ENCODE assay signal across 11 cellular contexts in the genomic region with DNA sequence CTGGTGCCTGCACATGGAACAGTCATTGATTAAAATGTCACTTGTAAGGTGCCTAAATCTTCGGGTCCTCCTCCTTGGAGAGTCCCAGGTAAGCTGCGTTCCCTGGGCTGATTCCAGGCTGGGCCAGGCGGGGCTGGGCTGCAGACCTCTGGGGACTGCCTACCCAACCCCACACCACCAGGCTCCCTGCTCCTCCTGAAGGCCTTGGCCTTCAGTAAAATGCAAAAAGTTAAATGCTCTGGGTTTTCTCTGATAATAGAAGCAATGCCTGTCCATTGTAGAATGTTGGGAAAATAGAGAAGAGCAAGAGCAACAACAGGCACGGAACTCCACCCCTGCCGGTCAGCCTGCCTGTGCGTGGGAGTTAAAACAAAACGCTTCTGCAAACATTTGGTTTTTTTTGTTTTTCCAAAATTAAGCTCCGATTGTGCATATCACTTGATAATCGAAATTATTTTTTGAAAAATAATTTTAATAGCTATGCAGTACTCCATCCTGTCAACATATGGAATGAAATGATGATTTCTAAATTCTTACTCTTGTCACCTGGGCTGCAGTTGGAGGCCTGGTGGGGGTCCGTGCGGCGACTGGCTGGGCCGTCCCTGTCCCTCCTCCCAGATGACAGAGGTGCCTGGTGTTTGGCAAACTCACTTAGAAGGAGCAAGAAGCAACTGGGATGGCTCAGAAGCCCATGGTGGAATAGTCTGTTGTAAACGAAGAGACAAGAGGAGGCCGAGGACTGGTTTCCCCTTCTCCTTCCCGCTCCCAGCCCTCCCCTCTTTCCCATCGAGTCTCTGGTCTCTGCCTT.
"Had no signal": no experiment of that assay in that cellular context is flagged by ENCODE, and none has a peak within 500 bp of the region (broad histone marks: within the 10 kb centered on the region; RNA-seq: fewer than 3 reads in every experiment).

No MANE protein-coding gene starts in this region.

- H3K9me3 Mint-ChIP-seq: activated naive CD4-positive, alpha-beta T cell treated with anti-CD3 and anti-CD28 coated beads, Interleukin-2, amount 50 U/mL, for 24 hours; naive B cell; stimulated activated naive CD8-positive, alpha-beta T cell treated with anti-CD3 and anti-CD28 coated beads, Interleukin-15, Interleukin-2, amounts not matched to agents 100 ng/mL and 50 ng/mL, for 24 hours; T-helper 1 cell treated with Interleukin-12 subunit alpha and Interleukin-12 subunit beta and Interleukin-4 antibody, amounts not matched to agents 30 μg/mL and 1 μg/mL, for 36 hours had no signal

- ATAC-seq: activated CD4-positive, CD25-positive, alpha-beta regulatory T cell treated with anti-CD3 and anti-CD28 coated beads, Interleukin-2, amount 50 U/mL, for 24 hours; Right ventricle myocardium inferior had no signal

- H3K4me1 Mint-ChIP-seq: activated naive CD4-positive, alpha-beta T cell treated with anti-CD3 and anti-CD28 coated beads, Interleukin-2, amount 50 U/mL, for 24 hours had no signal

- H3K27ac Mint-ChIP-seq: activated naive CD4-positive, alpha-beta T cell treated with anti-CD3 and anti-CD28 coated beads, Interleukin-2, amount 50 U/mL, for 24 hours; stimulated activated naive CD8-positive, alpha-beta T cell treated with anti-CD3 and anti-CD28 coated beads, Interleukin-15, Interleukin-2, amounts not matched to agents 100 ng/mL and 50 ng/mL, for 24 hours; T-helper 1 cell treated with Interleukin-12 subunit alpha and Interleukin-12 subunit beta and Interleukin-4 antibody, amounts not matched to agents 30 μg/mL and 1 μg/mL, for 36 hours had no signal

- H3K4me3 Mint-ChIP-seq: activated naive CD4-positive, alpha-beta T cell treated with anti-CD3 and anti-CD28 coated beads, Interleukin-2, amount 50 U/mL, for 24 hours; stimulated activated naive CD8-positive, alpha-beta T cell treated with anti-CD3 and anti-CD28 coated beads, Interleukin-15, Interleukin-2, amounts not matched to agents 100 ng/mL and 50 ng/mL, for 24 hours; T-helper 1 cell treated with Interleukin-12 subunit alpha and Interleukin-12 subunit beta and Interleukin-4 antibody, amounts not matched to agents 30 μg/mL and 1 μg/mL, for 36 hours had no signal

- H3K27me3 Mint-ChIP-seq: activated naive CD4-positive, alpha-beta T cell treated with anti-CD3 and anti-CD28 coated beads, Interleukin-2, amount 50 U/mL, for 24 hours; naive B cell; stimulated activated naive CD8-positive, alpha-beta T cell treated with anti-CD3 and anti-CD28 coated beads, Interleukin-15, Interleukin-2, amounts not matched to agents 100 ng/mL and 50 ng/mL, for 24 hours had no signal

- DNase-seq: amygdala; hippocampal formation; kidney glomerular epithelial cell; naive B cell; nucleus accumbens; stimulated activated CD4-positive, alpha-beta T cell treated with anti-CD3 and anti-CD28 coated beads, Interleukin-4, amount 100 ng/mL, for 1 hour had no signal
